In the genomic region with DNA sequence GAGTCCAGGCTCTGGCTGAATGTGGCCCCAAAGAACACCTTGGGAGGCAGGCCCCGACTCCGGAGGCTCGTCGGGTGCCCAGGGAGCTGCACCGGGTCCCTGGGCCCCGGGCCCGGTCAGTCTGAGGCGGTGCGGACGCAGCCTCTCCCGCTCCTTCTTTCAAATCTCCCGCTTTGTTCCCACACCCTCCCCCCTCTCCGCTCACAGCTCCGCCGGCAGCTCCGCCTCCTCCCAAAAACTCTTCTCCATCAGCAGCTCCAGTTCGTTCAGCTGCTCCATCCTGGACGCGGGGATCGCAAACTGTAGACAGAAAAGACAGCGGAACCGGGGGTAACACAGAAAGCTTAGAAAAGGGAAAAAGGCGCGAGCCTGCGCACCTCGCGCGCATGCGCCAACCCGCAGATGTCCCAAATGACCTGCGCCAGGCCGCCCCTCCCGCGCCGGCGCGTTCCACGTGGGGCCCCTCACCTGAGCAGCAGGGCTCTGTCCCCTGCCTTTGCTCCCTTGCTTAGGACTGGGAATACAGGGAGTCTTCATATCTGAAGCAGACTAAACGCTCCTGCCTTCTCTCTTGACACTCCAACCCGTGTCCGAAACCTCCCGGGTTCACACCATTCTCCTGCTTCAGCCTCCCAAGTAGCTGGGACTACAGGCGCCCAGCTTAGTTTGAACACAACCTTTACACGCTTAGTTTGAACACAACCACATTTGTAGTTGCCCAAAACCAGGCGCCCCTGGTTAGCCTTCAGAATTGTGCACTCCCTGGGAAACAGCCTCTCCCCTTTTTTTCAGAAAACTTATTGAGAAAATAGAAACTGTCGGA, we compare ENCODE assay signal across 8 cellular contexts.
DNase-seq lines count a peak whose midpoint lies in the region; FAIRE-seq and TF ChIP-seq lines count a peak whose summit lies in the region.

A gene with protein sequence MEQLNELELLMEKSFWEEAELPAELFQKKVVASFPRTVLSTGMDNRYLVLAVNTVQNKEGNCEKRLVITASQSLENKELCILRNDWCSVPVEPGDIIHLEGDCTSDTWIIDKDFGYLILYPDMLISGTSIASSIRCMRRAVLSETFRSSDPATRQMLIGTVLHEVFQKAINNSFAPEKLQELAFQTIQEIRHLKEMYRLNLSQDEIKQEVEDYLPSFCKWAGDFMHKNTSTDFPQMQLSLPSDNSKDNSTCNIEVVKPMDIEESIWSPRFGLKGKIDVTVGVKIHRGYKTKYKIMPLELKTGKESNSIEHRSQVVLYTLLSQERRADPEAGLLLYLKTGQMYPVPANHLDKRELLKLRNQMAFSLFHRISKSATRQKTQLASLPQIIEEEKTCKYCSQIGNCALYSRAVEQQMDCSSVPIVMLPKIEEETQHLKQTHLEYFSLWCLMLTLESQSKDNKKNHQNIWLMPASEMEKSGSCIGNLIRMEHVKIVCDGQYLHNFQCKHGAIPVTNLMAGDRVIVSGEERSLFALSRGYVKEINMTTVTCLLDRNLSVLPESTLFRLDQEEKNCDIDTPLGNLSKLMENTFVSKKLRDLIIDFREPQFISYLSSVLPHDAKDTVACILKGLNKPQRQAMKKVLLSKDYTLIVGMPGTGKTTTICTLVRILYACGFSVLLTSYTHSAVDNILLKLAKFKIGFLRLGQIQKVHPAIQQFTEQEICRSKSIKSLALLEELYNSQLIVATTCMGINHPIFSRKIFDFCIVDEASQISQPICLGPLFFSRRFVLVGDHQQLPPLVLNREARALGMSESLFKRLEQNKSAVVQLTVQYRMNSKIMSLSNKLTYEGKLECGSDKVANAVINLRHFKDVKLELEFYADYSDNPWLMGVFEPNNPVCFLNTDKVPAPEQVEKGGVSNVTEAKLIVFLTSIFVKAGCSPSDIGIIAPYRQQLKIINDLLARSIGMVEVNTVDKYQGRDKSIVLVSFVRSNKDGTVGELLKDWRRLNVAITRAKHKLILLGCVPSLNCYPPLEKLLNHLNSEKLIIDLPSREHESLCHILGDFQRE (minus strand): TSS at position 388 of the 823 bp plus-strand sequence. CDS start 109 bp downstream, at position 279.

- DNase-seq in H54 (ENCODE audit: insufficient read length, low spot score) (peak; percentile 92), SHP77 treated with DMSO at 0.1 percent for 48 hours (lab: John Stamatoyannopoulos, UW) (peak; percentile 39), activated gamma-delta T cell treated with Interleukin-2 at 50 U/mL for 16 hours (peak; percentile 64), foreskin fibroblast (peak; percentile 39 to 80)

- H2AFZ ChIP-seq in Loucy (ENCODE audit: low read length) (peak within 1 kb of the TSS; percentile 98), neuron (ENCODE audit: low read depth, low read length) (peak within 1 kb of the TSS; percentile 88)

- H3K9ac ChIP-seq in Loucy (ENCODE audit: low read depth, low read length, poor library complexity, severe bottlenecking) (peak within 1 kb of the TSS; percentile 98), subcutaneous abdominal adipose tissue (ENCODE audit: low read length in 5 of 5) (peak within 1 kb of the TSS; percentile 63 to 81 (median 75))

- H3K4me3 ChIP-seq in Loucy (ENCODE audit: low read length, poor library complexity, severe bottlenecking) (peak within 1 kb of the TSS; percentile 95), foreskin fibroblast (ENCODE audit: low read depth in 1 of 2, low read length in 2 of 2) (peak within 1 kb of the TSS; percentile 82 to 90), neuron (ENCODE audit: low read length) (peak within 1 kb of the TSS; percentile 88), subcutaneous abdominal adipose tissue (ENCODE audit: low read depth in 1 of 5, low read length in 5 of 5) (peak within 1 kb of the TSS; percentile 83 to 96 (median 90))

- TF ChIP-seq CTCF in Loucy (conservative IDR thresholded peaks at IDR 0.05; ENCODE audit: low read length): no peak
- TF ChIP-seq CTCF in foreskin fibroblast (IDR thresholded peaks at IDR 0.05; ENCODE audit: low read depth, low read length): no peak

- H4K20me1 ChIP-seq in Loucy (ENCODE audit: insufficient read depth, low read length, poor library complexity, severe bottlenecking): peaks cover 30% of the 10 kb centered on the region

- no peaks in the 10 kb centered on the region for H3K27me3 ChIP-seq in Loucy (ENCODE audit: insufficient read depth, low read length, poor library complexity, severe bottlenecking)
- H3K27me3 ChIP-seq in neuron (ENCODE audit: insufficient read depth, low read length): no peaks in the 10 kb centered on the region
- no peaks in the 10 kb centered on the region for H3K27me3 ChIP-seq in subcutaneous abdominal adipose tissue (ENCODE audit: control insufficient read depth in 5 of 5, insufficient read depth in 4 of 5, low read length in 5 of 5)

- H3K9me3 ChIP-seq in Loucy (ENCODE audit: insufficient read depth, low read depth, low read length) (no peaks in the 10 kb centered on the region), neuron (ENCODE audit: low read length) (no peaks in the 10 kb centered on the region), subcutaneous abdominal adipose tissue (ENCODE audit: control insufficient read depth in 5 of 5, low read length in 5 of 5) (no peaks in the 10 kb centered on the region)

- H3K27ac ChIP-seq in subcutaneous abdominal adipose tissue (ENCODE audit: low read depth, low read length): peak within 1 kb of the TSS; percentile 41

- peak; percentile 35; the same call in 1 of the 2 replicates for TF ChIP-seq POLR2A in H54 (IDR thresholded peaks at IDR 0.05; ENCODE audit: low read depth, low read length)

- H3K4me1 ChIP-seq in Loucy (ENCODE audit: insufficient read depth, low read length, poor library complexity, severe bottlenecking) (peaks cover 17% of the 10 kb centered on the region), neuron (ENCODE audit: insufficient read depth, low read length) (peaks cover 8% of the 10 kb centered on the region), subcutaneous abdominal adipose tissue (ENCODE audit: control insufficient read depth in 5 of 5, insufficient read depth in 5 of 5, low read length in 5 of 5) (peaks cover 0 to 17% (median 12%) of the 10 kb centered on the region in 5 donors)

- peaks cover 49% of the 10 kb centered on the region for H3K79me2 ChIP-seq in Loucy (ENCODE audit: insufficient read depth, low read length)

- peak; percentile 51 for FAIRE-seq in G401.6 (lab: Jason Lieb, UNC)
- peak; percentile 11 for FAIRE-seq in H54 (lab: Jason Lieb, UNC)

- H3F3A ChIP-seq in Loucy (ENCODE audit: low read depth): 0 out of 2 replicates have a peak, but pooled peaks cover 3% of the 10 kb centered on the region

- no peaks in the 10 kb centered on the region for H3K9me2 ChIP-seq in Loucy (replicated peaks; ENCODE audit: low read depth, low read length)

- H3K36me3 ChIP-seq in Loucy (ENCODE audit: insufficient read depth, low read length) (peaks cover 14% of the 10 kb centered on the region; the same call in 1 of the 2 replicates), neuron (ENCODE audit: insufficient read depth, low read length) (peaks cover 15% of the 10 kb centered on the region), subcutaneous abdominal adipose tissue (ENCODE audit: control insufficient read depth in 5 of 5, insufficient read depth in 5 of 5, low read length in 5 of 5) (no peaks in the 10 kb centered on the region)

- peak within 1 kb of the TSS; percentile 84 for H3K4me2 ChIP-seq in Loucy (ENCODE audit: low read depth, low read length, poor library complexity, severe bottlenecking)

Comparison
In these comparisons a context has a peak if more than half of its experiments do, and no peak if none do; other contexts are left out.
1. Peak in every context shown above with its lines: DNase-seq, H3K4me3 ChIP-seq and H3K27ac ChIP-seq.
2. DNase-seq: peak in every context shown above with its lines; median percentile 92 in H54; 64 in activated gamma-delta T cell treated with Interleukin-2 at 50 U/mL for 16 hours; 60 in foreskin fibroblast; 39 in SHP77 treated with DMSO at 0.1 percent for 48 hours.